Comparison of ENCODE assay signal across 13 cellular contexts in genomic region chr2:73253901-73254300, GRCh38. TPM values are rescaled to one million over a fixed set of nuclear protein-coding genes. Genes with fewer than 3 reads are reported as not detected.
DNase-seq lines count a peak whose midpoint lies in the region; ATAC-seq, FAIRE-seq and TF ChIP-seq lines count a peak whose summit lies in the region.
"Had no signal": no experiment of that assay in that cellular context is flagged by ENCODE, and none has a peak within 500 bp of the region (broad histone marks: within the 10 kb centered on the region; RNA-seq: fewer than 3 reads in every experiment).

No MANE protein-coding gene starts in this region.

- H2AFZ ChIP-seq in Karpas-422 (ENCODE audit: low read length) (no peak overlapping the region), keratinocyte (ENCODE audit: control insufficient read depth, low read length) (no peak overlapping the region)

- no peak overlapping the region for H3K27ac ChIP-seq in Karpas-422 (ENCODE audit: low read length)
- no peak overlapping the region for H3K27ac ChIP-seq in keratinocyte (ENCODE audit: control insufficient read depth, insufficient read depth, low read length)
- H3K27ac ChIP-seq: SJSA1 had no signal

- H3K4me1 ChIP-seq in Karpas-422 (ENCODE audit: low read length) (no peaks in the 10 kb centered on the region), keratinocyte (ENCODE audit: control insufficient read depth, extremely low read depth, insufficient read depth, low read length) (peaks cover 26% of the 10 kb centered on the region)
- H3K4me1 ChIP-seq: Caco-2, SJSA1 had no signal

- H3K4me2 ChIP-seq in Karpas-422 (ENCODE audit: low read depth, low read length, poor library complexity, severe bottlenecking) (no peak overlapping the region), keratinocyte (ENCODE audit: control insufficient read depth, extremely low read depth, insufficient read depth, low read depth, low read length) (no peak overlapping the region)

- no peaks in the 10 kb centered on the region for H3K79me2 ChIP-seq in Karpas-422 (ENCODE audit: low read length)
- H3K79me2 ChIP-seq in keratinocyte (ENCODE audit: control insufficient read depth, insufficient read depth, low read length): no peaks in the 10 kb centered on the region

- H3K36me3 ChIP-seq in Karpas-422 (ENCODE audit: insufficient read depth, low read length) (peaks cover 50% of the 10 kb centered on the region), keratinocyte (ENCODE audit: control insufficient read depth in 2 of 2, extremely low read depth in 1 of 2, insufficient read depth in 2 of 2, low read length in 2 of 2) (peaks cover 26 to 47% of the 10 kb centered on the region in 2 experiments), MG63 (peaks cover 46% of the 10 kb centered on the region)

- peak; percentile 64 for FAIRE-seq in keratinocyte (lab: Jason Lieb, UNC)
- FAIRE-seq: small intestine had no signal

- TF ChIP-seq CTCF in keratinocyte (optimal IDR thresholded peaks at IDR 0.05 in 1 of 3, IDR thresholded peaks at IDR 0.05 in 1 of 3, conservative IDR thresholded peaks at IDR 0.05 in 1 of 3; ENCODE audit: extremely low read depth in 1 of 3, insufficient read depth in 2 of 3, low read length in 3 of 3): no peak

- TF ChIP-seq POLR2A in Raji (IDR thresholded peaks at IDR 0.05; ENCODE audit: insufficient read depth, low read depth, low read length): 0 out of 2 replicates have a peak, but pooled peaks have one; percentile 21

- no peaks in the 10 kb centered on the region for H3K9me2 ChIP-seq in Karpas-422 (replicated peaks; ENCODE audit: insufficient read depth, low read length)

- no peak overlapping the region for H3K9ac ChIP-seq in Karpas-422 (ENCODE audit: low read length)
- H3K9ac ChIP-seq in keratinocyte (ENCODE audit: control insufficient read depth, extremely low read depth, insufficient read depth, low read length): no peak overlapping the region

- H3K9me3 ChIP-seq in Karpas-422 (ENCODE audit: low read length): no peaks in the 10 kb centered on the region
- no peaks in the 10 kb centered on the region for H3K9me3 ChIP-seq in keratinocyte (ENCODE audit: control insufficient read depth, low read depth, low read length)
- H3K9me3 ChIP-seq in MG63: no peaks in the 10 kb centered on the region
- H3K9me3 ChIP-seq: Caco-2, SJSA1 had no signal

- no peaks in the 10 kb centered on the region for H3K27me3 ChIP-seq in Karpas-422 (ENCODE audit: low read length)
- no peaks in the 10 kb centered on the region for H3K27me3 ChIP-seq in keratinocyte (ENCODE audit: control insufficient read depth, extremely low read depth, insufficient read depth, low read length)
- no peaks in the 10 kb centered on the region for H3K27me3 ChIP-seq in MG63
- H3K27me3 ChIP-seq: SJSA1 had no signal

- DNase-seq in Karpas-422 (peak; percentile 74), keratinocyte (ENCODE audit: low read depth, low spot score) (no peak), MG63 (no peak), NCI-H2196 (lab: John Stamatoyannopoulos, UW; ENCODE audit: unreplicated experiment) (no peak)
- DNase-seq: activated CD4-positive, alpha-beta T cell treated with anti-CD3 and anti-CD28 coated beads, Interleukin-2, amount 50 U/mL, for 4 hours; Caco-2; NCI-H345; small intestine had no signal

- ATAC-seq in GM19023 (IDR thresholded peaks at IDR 0.05; ENCODE audit: unreplicated experiment): no peak

- dilution Hi-C loops in keratinocyte (cut with MboI; ENCODE audit: extremely low pct_ligation_motif_present, low sequenced_read_pairs): no loop called here

- H3K9me1 ChIP-seq in keratinocyte (ENCODE audit: control insufficient read depth, extremely low read depth, insufficient read depth, low read length): peaks cover 5% of the 10 kb centered on the region

- H4K20me1 ChIP-seq in Karpas-422 (ENCODE audit: insufficient read depth, low read depth, low read length) (peaks cover 31% of the 10 kb centered on the region; the same call in 1 of the 2 replicates), keratinocyte (ENCODE audit: control insufficient read depth, extremely low read depth, insufficient read depth, low read length) (peaks cover 2% of the 10 kb centered on the region)

- H3K4me3 ChIP-seq in Karpas-422 (ENCODE audit: low read length) (no peak overlapping the region), keratinocyte (ENCODE audit: control insufficient read depth in 2 of 3, extremely low read depth in 1 of 3, insufficient read depth in 2 of 3, low read depth in 1 of 3, low read length in 3 of 3) (no peak overlapping the region), MG63 (no peak overlapping the region)
- H3K4me3 ChIP-seq: SJSA1 had no signal

RNA-seq across cellular contexts. Expression of gene CCT7, which starts 19.8 kb away (rescaled TPM):
- total RNA-seq in Karpas-422 (2014; rRNA removed; shearing (Covaris generic); ENCODE audit: low replicate concordance): 482 and 608 TPM in 2 replicates
- polyA plus RNA-seq in keratinocyte: 329 to 378 TPM (median 357 TPM) in 3 replicates
- 432 TPM for polyA plus RNA-seq in keratinocyte (2011; ENCODE audit: low read depth)
- polyA plus RNA-seq in keratinocyte (2011; cell fraction: cytosol; rRNA removed): 284 and 359 TPM in 2 replicates
- polyA plus RNA-seq in keratinocyte (2011; cell fraction: nucleus; rRNA removed): 233 and 249 TPM in 2 replicates
- polyA plus RNA-seq in keratinocyte (2012; ENCODE audit: low replicate concordance): 225 and 369 TPM in 2 replicates
- 337 to 463 TPM (median 392 TPM) in 3 replicates for polyA minus RNA-seq in keratinocyte
- 226 TPM for polyA minus RNA-seq in keratinocyte (2011; cell fraction: cytosol; rRNA and poly(A)+ RNA removed)
- 94.9 and 135 TPM in 2 replicates for polyA minus RNA-seq in keratinocyte (2011; cell fraction: nucleus; rRNA and poly(A)+ RNA removed)
- 891 and 917 TPM in 2 replicates for total RNA-seq in MG63 (2014; rRNA removed; shearing (Covaris generic); ENCODE audit: low replicate concordance)

RNA-seq across cellular contexts. Expression of gene PRADC1, which starts 20.9 kb away (rescaled TPM):
- total RNA-seq in Karpas-422 (2014; rRNA removed; shearing (Covaris generic); ENCODE audit: low replicate concordance): 35.4 and 45.3 TPM in 2 replicates
- polyA plus RNA-seq in keratinocyte: 7.5 to 13.1 TPM (median 8.2 TPM) in 3 replicates
- 7.2 TPM for polyA plus RNA-seq in keratinocyte (2011; ENCODE audit: low read depth)
- 6.4 and 11.3 TPM in 2 replicates for polyA plus RNA-seq in keratinocyte (2011; cell fraction: cytosol; rRNA removed)
- polyA plus RNA-seq in keratinocyte (2011; cell fraction: nucleus; rRNA removed): 2.8 and 3.4 TPM in 2 replicates
- polyA plus RNA-seq in keratinocyte (2012; ENCODE audit: low replicate concordance): 8.5 and 9.6 TPM in 2 replicates
- polyA minus RNA-seq in keratinocyte: 2.6 to 10.7 TPM (median 7.1 TPM) in 3 replicates
- 11.3 TPM for polyA minus RNA-seq in keratinocyte (2011; cell fraction: cytosol; rRNA and poly(A)+ RNA removed)
- 1.3 and 1.4 TPM in 2 replicates for polyA minus RNA-seq in keratinocyte (2011; cell fraction: nucleus; rRNA and poly(A)+ RNA removed)
- 30.0 and 35.7 TPM in 2 replicates for total RNA-seq in MG63 (2014; rRNA removed; shearing (Covaris generic); ENCODE audit: low replicate concordance)

RNA-seq across cellular contexts. Expression of gene FBXO41, which starts 30.4 kb away (rescaled TPM):
- 44.9 and 55.6 TPM in 2 replicates for total RNA-seq in Karpas-422 (2014; rRNA removed; shearing (Covaris generic); ENCODE audit: low replicate concordance)
- polyA plus RNA-seq in keratinocyte: 4.1 to 5.2 TPM (median 4.5 TPM) in 3 replicates
- 0.27 TPM for polyA plus RNA-seq in keratinocyte (2011; ENCODE audit: low read depth)
- polyA plus RNA-seq in keratinocyte (2011; cell fraction: cytosol; rRNA removed): 3.4 and 4.3 TPM in 2 replicates
- 14.0 and 19.2 TPM in 2 replicates for polyA plus RNA-seq in keratinocyte (2011; cell fraction: nucleus; rRNA removed)
- 1.9 and 5.2 TPM in 2 replicates for polyA plus RNA-seq in keratinocyte (2012; ENCODE audit: low replicate concordance)
- polyA minus RNA-seq in keratinocyte: 6.4 to 7.6 TPM (median 7.3 TPM) in 3 replicates
- polyA minus RNA-seq in keratinocyte (2011; cell fraction: cytosol; rRNA and poly(A)+ RNA removed): 10.6 TPM
- polyA minus RNA-seq in keratinocyte (2011; cell fraction: nucleus; rRNA and poly(A)+ RNA removed): 7.9 and 12.0 TPM in 2 replicates
- total RNA-seq in MG63 (2014; rRNA removed; shearing (Covaris generic); ENCODE audit: low replicate concordance): 0.32 and 1.4 TPM in 2 replicates

RNA-seq across cellular contexts. Expression of gene EGR4, which starts 39.4 kb away (rescaled TPM):
- total RNA-seq in Karpas-422 (2014; rRNA removed; shearing (Covaris generic); ENCODE audit: low replicate concordance): 0.14 and 0.75 TPM in 2 replicates
- polyA plus RNA-seq in keratinocyte: not detected in 3 replicates
- polyA plus RNA-seq in keratinocyte (2011; ENCODE audit: low read depth): not detected
- polyA plus RNA-seq in keratinocyte (2011; cell fraction: cytosol; rRNA removed): not detected in 2 replicates
- not detected in 2 replicates for polyA plus RNA-seq in keratinocyte (2011; cell fraction: nucleus; rRNA removed)
- polyA plus RNA-seq in keratinocyte (2012; ENCODE audit: low replicate concordance): not detected in 2 replicates
- not detected in 3 replicates for polyA minus RNA-seq in keratinocyte
- polyA minus RNA-seq in keratinocyte (2011; cell fraction: cytosol; rRNA and poly(A)+ RNA removed): not detected
- polyA minus RNA-seq in keratinocyte (2011; cell fraction: nucleus; rRNA and poly(A)+ RNA removed): not detected in 2 replicates
- total RNA-seq in MG63 (2014; rRNA removed; shearing (Covaris generic); ENCODE audit: low replicate concordance): not detected in 2 replicates
- total RNA-seq: Caco-2, dermis microvascular lymphatic vessel endothelial cell, glomerular endothelial cell, SJSA1 had no signal

RNA-seq across cellular contexts. Expression of gene SMYD5, which starts 39.9 kb away (rescaled TPM):
- 35.6 and 48.1 TPM in 2 replicates for total RNA-seq in Karpas-422 (2014; rRNA removed; shearing (Covaris generic); ENCODE audit: low replicate concordance)
- 18.6 to 24.2 TPM (median 19.8 TPM) in 3 replicates for polyA plus RNA-seq in keratinocyte
- polyA plus RNA-seq in keratinocyte (2011; ENCODE audit: low read depth): 4.0 TPM
- polyA plus RNA-seq in keratinocyte (2011; cell fraction: cytosol; rRNA removed): 17.1 and 17.4 TPM in 2 replicates
- polyA plus RNA-seq in keratinocyte (2011; cell fraction: nucleus; rRNA removed): 34.6 and 40.0 TPM in 2 replicates
- 17.6 and 25.3 TPM in 2 replicates for polyA plus RNA-seq in keratinocyte (2012; ENCODE audit: low replicate concordance)
- polyA minus RNA-seq in keratinocyte: 14.3 to 52.1 TPM (median 34.3 TPM) in 3 replicates
- 13.4 TPM for polyA minus RNA-seq in keratinocyte (2011; cell fraction: cytosol; rRNA and poly(A)+ RNA removed)
- polyA minus RNA-seq in keratinocyte (2011; cell fraction: nucleus; rRNA and poly(A)+ RNA removed): 11.4 and 16.9 TPM in 2 replicates
- 26.2 and 57.3 TPM in 2 replicates for total RNA-seq in MG63 (2014; rRNA removed; shearing (Covaris generic); ENCODE audit: low replicate concordance)

Comparison
In these comparisons a context has a peak if more than half of its experiments do, and no peak if none do; other contexts are left out.
1. RNA of gene FBXO41, which starts 30.4 kb away (total RNA-seq): 44.9 to 55.6 TPM in Karpas-422; 0.32 to 1.4 TPM in MG63; every median in the first group is over 10 times any median in the second.